24 cellular contexts compared by ENCODE assay signal in the genomic region with DNA sequence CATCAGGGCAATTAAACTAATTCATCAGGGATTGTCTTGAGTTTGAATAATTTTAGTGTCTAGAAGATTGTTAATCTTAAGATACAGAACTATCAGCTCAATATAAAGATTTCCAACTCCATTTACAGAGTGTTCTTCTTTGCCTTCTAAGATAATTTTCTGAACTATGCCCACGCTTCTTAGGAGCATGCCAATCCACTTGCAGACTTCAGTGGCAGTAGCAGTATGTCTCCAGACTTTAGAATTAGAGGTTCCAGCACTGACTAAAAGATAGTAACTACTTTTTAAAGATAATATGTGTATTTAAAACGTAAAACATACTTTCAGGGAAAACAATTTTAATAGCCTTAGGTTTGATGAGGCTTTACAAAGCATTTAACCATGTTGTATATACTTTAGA.
"Had no signal": no experiment of that assay in that cellular context is flagged by ENCODE, and none has a peak within 500 bp of the region (broad histone marks: within the 10 kb centered on the region; RNA-seq: fewer than 3 reads in every experiment).

No MANE protein-coding gene starts in this region.

- H3K36me3 ChIP-seq: colonic mucosa, esophagus muscularis mucosa, esophagus squamous epithelium, gastrocnemius medialis, gastroesophageal sphincter, heart left ventricle, heart right ventricle had no signal

- ATAC-seq: effector memory CD8-positive, alpha-beta T cell; esophagus mucosa; gastrocnemius medialis; gastroesophageal sphincter; heart left ventricle; heart right ventricle had no signal

- H3K27ac ChIP-seq: colonic mucosa, coronary artery, dorsolateral prefrontal cortex, epithelial cell of prostate, esophagus muscularis mucosa, esophagus squamous epithelium, foreskin keratinocyte, gastrocnemius medialis, gastroesophageal sphincter, heart left ventricle, heart right ventricle had no signal

- H3K27me3 ChIP-seq: colonic mucosa, dorsolateral prefrontal cortex, esophagus muscularis mucosa, esophagus squamous epithelium, gastrocnemius medialis, gastroesophageal sphincter, heart left ventricle, heart right ventricle had no signal

- DNase-seq: colonic mucosa; cortex of kidney; dermis blood vessel endothelial cell; dorsolateral prefrontal cortex; effector CD4-positive, alpha-beta T cell; effector CD8-positive, alpha-beta T cell; effector memory CD4-positive, alpha-beta T cell; effector memory CD8-positive, alpha-beta T cell; endodermal cell; erythroblast; esophagus squamous epithelium; foreskin fibroblast; foreskin keratinocyte; foreskin melanocyte; gastrocnemius medialis; glutamatergic neuron; heart left ventricle; heart right ventricle had no signal

- H3K4me3 Mint-ChIP-seq: dendritic cell treated with granulocyte-macrophage colony-stimulating factor and Interleukin-4, amounts not matched to agents 40 ng/mL and 50 ng/mL, for 4 days; effector memory CD8-positive, alpha-beta T cell; endodermal cell had no signal

- H3K9me3 Mint-ChIP-seq: dendritic cell treated with granulocyte-macrophage colony-stimulating factor and Interleukin-4, amounts not matched to agents 40 ng/mL and 50 ng/mL, for 4 days; effector memory CD8-positive, alpha-beta T cell; endodermal cell had no signal

- H3K27me3 Mint-ChIP-seq: dendritic cell treated with granulocyte-macrophage colony-stimulating factor and Interleukin-4, amounts not matched to agents 40 ng/mL and 50 ng/mL, for 4 days had no signal

- H3K27ac Mint-ChIP-seq: dendritic cell treated with granulocyte-macrophage colony-stimulating factor and Interleukin-4, amounts not matched to agents 40 ng/mL and 50 ng/mL, for 4 days; effector memory CD8-positive, alpha-beta T cell; endodermal cell had no signal

- H3K4me1 Mint-ChIP-seq: endodermal cell had no signal

- H3K4me3 ChIP-seq: colonic mucosa, coronary artery, dorsolateral prefrontal cortex, esophagus muscularis mucosa, esophagus squamous epithelium, gastrocnemius medialis, gastroesophageal sphincter, heart left ventricle, heart right ventricle had no signal

- H3K9me3 ChIP-seq: colonic mucosa, esophagus muscularis mucosa, esophagus squamous epithelium, gastrocnemius medialis, gastroesophageal sphincter, heart left ventricle, heart right ventricle had no signal

- H3K4me1 ChIP-seq: colonic mucosa, esophagus muscularis mucosa, foreskin keratinocyte, gastrocnemius medialis, gastroesophageal sphincter, heart left ventricle, heart right ventricle had no signal
